ENCODE assay signal across 9 cellular contexts in the genomic region with DNA sequence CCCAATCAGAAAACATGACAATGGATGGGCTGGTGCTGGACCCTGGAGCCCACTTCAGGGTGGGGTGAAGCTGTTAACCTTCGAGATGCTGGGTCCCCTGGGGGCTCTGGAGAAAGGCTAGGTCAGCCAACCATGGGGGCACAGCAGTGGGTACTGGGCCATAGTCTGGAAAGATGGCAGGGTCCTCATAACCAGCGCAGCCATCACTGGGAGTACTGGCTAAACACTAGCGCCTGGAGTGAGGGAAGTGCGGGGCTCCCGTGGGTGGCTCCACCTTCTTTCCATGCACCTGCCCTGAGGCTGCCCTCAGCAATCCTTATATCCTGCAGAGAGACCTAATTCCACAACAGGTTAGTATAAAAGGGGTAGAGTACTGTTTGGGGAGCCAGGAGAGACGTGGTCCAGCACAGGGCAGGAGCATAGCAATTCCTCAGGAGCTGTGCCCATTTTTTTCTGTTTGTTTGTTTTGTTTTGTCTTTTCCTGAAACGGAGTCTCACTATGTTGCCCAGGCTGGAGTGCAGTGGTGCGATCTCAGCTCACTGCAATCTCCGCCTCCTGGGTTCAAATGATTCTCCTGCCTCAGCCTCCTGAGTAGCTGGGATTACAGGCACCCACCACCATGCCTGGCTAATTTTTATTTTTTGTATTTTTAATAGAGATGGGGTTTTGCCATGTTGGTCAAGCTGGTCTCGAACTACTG.
DNase-seq lines count a peak whose midpoint lies in the region; ATAC-seq, FAIRE-seq and TF ChIP-seq lines count a peak whose summit lies in the region.
"Had no signal": no experiment of that assay in that cellular context is flagged by ENCODE, and none has a peak within 500 bp of the region (broad histone marks: within the 10 kb centered on the region; RNA-seq: fewer than 3 reads in every experiment).

No MANE protein-coding gene starts in this region.

- TF ChIP-seq POLR2A in spleen (IDR thresholded peaks at IDR 0.05): no peak

- H3K9me3 ChIP-seq in spleen: no peaks in the 10 kb centered on the region

- H3K27me3 Mint-ChIP-seq in activated naive CD8-positive, alpha-beta T cell treated with anti-CD3 and anti-CD28 coated beads, Interleukin-2, amount 50 U/mL, for 24 hours: no peaks in the 10 kb centered on the region

- TF ChIP-seq CTCF in GM20000 (IDR thresholded peaks at IDR 0.05; ENCODE audit: extremely low read depth, missing control alignments): no peak
- no peak for TF ChIP-seq CTCF in spleen (IDR thresholded peaks at IDR 0.05 in 8 of 11, conservative IDR thresholded peaks at IDR 0.05 in 3 of 11)

- no peak for FAIRE-seq in urothelium cell line (lab: Jason Lieb, UNC)

- intact Hi-C loops in spleen (cut with DNase I; ENCODE audit: low total_unique reads): no loop called here

- H3K36me3 Mint-ChIP-seq in activated naive CD8-positive, alpha-beta T cell treated with anti-CD3 and anti-CD28 coated beads, Interleukin-2, amount 50 U/mL, for 24 hours (ENCODE audit: low read depth): no peaks in the 10 kb centered on the region

- peak overlapping the region in 5 of 8 donors; percentile 33 to 63 (median 59) for H3K27ac ChIP-seq in spleen

- H3K4me1 ChIP-seq in spleen: peaks cover 0 to 62% (median 21%) of the 10 kb centered on the region in 6 donors

- WGBS in spleen, 5 donors: 75 to 90% (median 81%) methylated on average over 9 to 10 of the region's 10 CpGs

- no peaks in the 10 kb centered on the region for H3K27me3 ChIP-seq in spleen (replicated peaks in 1 of 7)

- DNase-seq in GM20000 (ENCODE audit: low spot score) (peak; percentile 16), left lobe of liver (ENCODE audit: low spot score) (peak; percentile 39), spleen (no peak), glomerular visceral epithelial cell (ENCODE audit: extremely low spot score) (no peak), urothelium cell line (ENCODE audit: low spot score) (no peak), SHP77 (lab: John Stamatoyannopoulos, UW) (no peak), HPDE6-E6E7 (ENCODE audit: extremely low spot score) (no peak)
- DNase-seq in activated naive CD8-positive, alpha-beta T cell treated with anti-CD3 and anti-CD28 coated beads, Interleukin-2, amount 50 U/mL, for 24 hours: no peak
- DNase-seq: effector memory CD4-positive, alpha-beta T cell had no signal

- no peaks in the 10 kb centered on the region for H3K36me3 ChIP-seq in spleen

- H3K4me1 Mint-ChIP-seq in activated naive CD8-positive, alpha-beta T cell treated with anti-CD3 and anti-CD28 coated beads, Interleukin-2, amount 50 U/mL, for 24 hours: peaks cover 62% of the 10 kb centered on the region

- H3K4me3 ChIP-seq in spleen: no peak overlapping the region

- peak overlapping the region; percentile 66 for H3K27ac Mint-ChIP-seq in activated naive CD8-positive, alpha-beta T cell treated with anti-CD3 and anti-CD28 coated beads, Interleukin-2, amount 50 U/mL, for 24 hours

- no peaks in the 10 kb centered on the region for H3K9me3 Mint-ChIP-seq in activated naive CD8-positive, alpha-beta T cell treated with anti-CD3 and anti-CD28 coated beads, Interleukin-2, amount 50 U/mL, for 24 hours

- no peak for ATAC-seq in activated naive CD8-positive, alpha-beta T cell treated with anti-CD3 and anti-CD28 coated beads, Interleukin-2, amount 50 U/mL, for 24 hours
- ATAC-seq in left lobe of liver: no peak

- H3K4me3 Mint-ChIP-seq in activated naive CD8-positive, alpha-beta T cell treated with anti-CD3 and anti-CD28 coated beads, Interleukin-2, amount 50 U/mL, for 24 hours: no peak overlapping the region

Comparison
In these comparisons a context has a peak if more than half of its experiments do, and no peak if none do; other contexts are left out.
1. DNase-seq: peak in GM20000 (single experiment) and left lobe of liver (single experiment); none in activated naive CD8-positive, alpha-beta T cell treated with anti-CD3 and anti-CD28 coated beads, Interleukin-2, amount 50 U/mL, for 24 hours (single experiment), spleen (single experiment), glomerular visceral epithelial cell (single experiment), urothelium cell line (single experiment), SHP77 (0 of 2) and HPDE6-E6E7 (single experiment).